In genomic region chr16:71852146-71852545, GRCh38 we compare ENCODE assay signal across 1 cellular context.
TF ChIP-seq lines count a peak whose summit lies in the region.

No MANE protein-coding gene starts in this region.

TF ChIP-seq in GM12878, 131 proteins besides CTCF, POLR2A, EP300 and RAD21:
- no peak for TF ChIP-seq MTA2 (IDR thresholded peaks at IDR 0.05; ENCODE audit: low read depth)
- no peak for TF ChIP-seq SREBF2 (IDR thresholded peaks at IDR 0.05; ENCODE audit: low read length)
- no peak for TF ChIP-seq HCFC1 (IDR thresholded peaks at IDR 0.05; ENCODE audit: low read length)
- TF ChIP-seq GATAD2B (conservative IDR thresholded peaks at IDR 0.05; ENCODE audit: low read depth), result no peak
- no peak for TF ChIP-seq MLLT1 (IDR thresholded peaks at IDR 0.05)
- TF ChIP-seq IKZF1 (conservative IDR thresholded peaks at IDR 0.05), result no peak
- TF ChIP-seq TCF7 (IDR thresholded peaks at IDR 0.05; ENCODE audit: borderline replicate concordance), result no peak
- no peak for TF ChIP-seq FOS (IDR thresholded peaks at IDR 0.05; ENCODE audit: borderline replicate concordance, extremely low read depth, insufficient read length)
- no peak for TF ChIP-seq KLF5 (IDR thresholded peaks at IDR 0.05; ENCODE audit: partially characterized antibody)
